In the genomic region with DNA sequence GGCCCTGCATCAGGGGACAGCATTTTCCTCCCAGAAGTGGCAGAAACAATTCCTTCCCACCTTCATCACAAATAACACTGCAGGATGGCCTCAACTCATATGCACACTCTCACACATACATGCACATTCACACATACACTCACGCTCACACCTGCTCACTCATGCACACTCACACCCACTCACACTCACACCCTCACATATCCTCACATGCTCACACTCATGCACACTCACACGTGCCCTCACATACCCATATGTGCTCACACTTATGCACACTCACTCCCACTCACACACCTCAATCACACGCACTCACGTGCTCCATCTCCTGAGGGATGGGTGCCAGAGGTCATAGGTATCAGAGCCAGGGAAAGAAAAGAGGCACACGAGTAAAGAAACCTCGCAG, we compare ENCODE assay signal across 29 cellular contexts.
DNase-seq lines count a peak whose midpoint lies in the region; ATAC-seq, FAIRE-seq and TF ChIP-seq lines count a peak whose summit lies in the region.
"Had no signal": no experiment of that assay in that cellular context is flagged by ENCODE, and none has a peak within 500 bp of the region (broad histone marks: within the 10 kb centered on the region; RNA-seq: fewer than 3 reads in every experiment).

No MANE protein-coding gene starts in this region.

- H3K9ac ChIP-seq in neural progenitor cell: no peak overlapping the region
- H3K9ac ChIP-seq: KMS-11 had no signal

- no peaks in the 10 kb centered on the region for H3F3A ChIP-seq in neural progenitor cell (ENCODE audit: low read depth)

- no peaks in the 10 kb centered on the region for H3K36me3 ChIP-seq in bronchial epithelial cell (ENCODE audit: control insufficient read depth, insufficient read depth, low read length)
- H3K36me3 ChIP-seq in neural progenitor cell: no peaks in the 10 kb centered on the region
- H3K36me3 ChIP-seq: BE2C, SJSA1 had no signal

- H3K36me3 Mint-ChIP-seq in activated naive CD8-positive, alpha-beta T cell treated with anti-CD3 and anti-CD28 coated beads, Interleukin-2, amount 10 ng/mL, durations not matched to agents 7 days and 5 days: no peaks in the 10 kb centered on the region
- H3K36me3 Mint-ChIP-seq in activated naive CD8-positive, alpha-beta T cell treated with anti-CD3 and anti-CD28 coated beads, Interleukin-2, amount 50 U/mL, for 24 hours (ENCODE audit: low read depth): no peaks in the 10 kb centered on the region
- no peaks in the 10 kb centered on the region for H3K36me3 Mint-ChIP-seq in neural progenitor cell
- H3K36me3 Mint-ChIP-seq: CD14-positive monocyte; CD8-positive, alpha-beta memory T cell had no signal

- no peak for ATAC-seq in activated naive CD8-positive, alpha-beta T cell treated with anti-CD3 and anti-CD28 coated beads, Interleukin-2, amount 10 ng/mL, durations not matched to agents 7 days and 5 days (ENCODE audit: low read depth)
- no peak for ATAC-seq in activated naive CD8-positive, alpha-beta T cell treated with anti-CD3 and anti-CD28 coated beads, Interleukin-2, amount 50 U/mL, for 24 hours

- H2AFZ ChIP-seq in neural progenitor cell (replicated peaks): no peak overlapping the region

- POLR2A ChIA-PET in activated naive CD8-positive, alpha-beta T cell treated with anti-CD3 and anti-CD28 coated beads, Interleukin-2, amount 10 ng/mL, durations not matched to agents 7 days and 5 days (lab: Charles Lee): no interaction called here

- peaks cover 18% of the 10 kb centered on the region for H3K4me1 ChIP-seq in neural progenitor cell
- H3K4me1 ChIP-seq: BE2C, SJSA1 had no signal

- peak; percentile 90 for FAIRE-seq in bronchial epithelial cell (lab: Jason Lieb, UNC)
- FAIRE-seq: GM19239 had no signal

- no peak for DNase-seq in activated naive CD8-positive, alpha-beta T cell treated with anti-CD3 and anti-CD28 coated beads, Interleukin-2, amount 10 ng/mL, durations not matched to agents 7 days and 5 days
- DNase-seq in activated naive CD8-positive, alpha-beta T cell treated with anti-CD3 and anti-CD28 coated beads, Interleukin-2, amount 50 U/mL, for 24 hours: no peak
- no peak for DNase-seq in bronchial epithelial cell (ENCODE audit: low read depth)
- no peak for DNase-seq in neural progenitor cell (ENCODE audit: low spot score)
- DNase-seq in NOMO-1 treated with dmso at 0.1 percent for 144 hours (lab: John Stamatoyannopoulos, UW; ENCODE audit: unreplicated experiment): no peak
- DNase-seq in cerebellar cortex (ENCODE audit: low spot score): no peak
- no peak for DNase-seq in stimulated activated CD4-positive, alpha-beta T cell treated with anti-CD3 and anti-CD28 coated beads, Interleukin-4, amount 100 ng/mL, for 24 hours
- DNase-seq: ACHN; BE2C; CD8-positive, alpha-beta memory T cell; DMS 273 treated with DMSO at 0.1 percent for 48 hours; DMS79; EL; GDM1; H7; IMR-90; MM.1S; NCI-H2029; NCI-H446; NCI-H526; NCI-H82; NK-92 treated with Interleukin-12 subunit alpha and Interleukin-12 subunit beta, amount 100 ng/mL, for 24 hours; Right ventricle myocardium superior; RPMI8226 had no signal

- H3K4me1 Mint-ChIP-seq in activated naive CD8-positive, alpha-beta T cell treated with anti-CD3 and anti-CD28 coated beads, Interleukin-2, amount 10 ng/mL, durations not matched to agents 7 days and 5 days: peaks cover 6% of the 10 kb centered on the region
- H3K4me1 Mint-ChIP-seq in activated naive CD8-positive, alpha-beta T cell treated with anti-CD3 and anti-CD28 coated beads, Interleukin-2, amount 50 U/mL, for 24 hours: no peaks in the 10 kb centered on the region
- H3K4me1 Mint-ChIP-seq in neural progenitor cell: peaks cover 34% of the 10 kb centered on the region
- H3K4me1 Mint-ChIP-seq: CD14-positive monocyte; CD8-positive, alpha-beta memory T cell had no signal

- H3K4me3 Mint-ChIP-seq in activated naive CD8-positive, alpha-beta T cell treated with anti-CD3 and anti-CD28 coated beads, Interleukin-2, amount 10 ng/mL, durations not matched to agents 7 days and 5 days: no peak overlapping the region
- no peak overlapping the region for H3K4me3 Mint-ChIP-seq in activated naive CD8-positive, alpha-beta T cell treated with anti-CD3 and anti-CD28 coated beads, Interleukin-2, amount 50 U/mL, for 24 hours
- H3K4me3 Mint-ChIP-seq in neural progenitor cell: no peak overlapping the region
- H3K4me3 Mint-ChIP-seq: CD14-positive monocyte; CD8-positive, alpha-beta memory T cell had no signal

- no peaks in the 10 kb centered on the region for H3K9me3 ChIP-seq in neural progenitor cell (ENCODE audit: low read depth)
- H3K9me3 ChIP-seq: BE2C, SJSA1 had no signal

- no peak overlapping the region for H3K27ac ChIP-seq in neural progenitor cell
- H3K27ac ChIP-seq: 22Rv1, KMS-11, SJSA1 had no signal

- no peak overlapping the region for H3K4me3 ChIP-seq in bronchial epithelial cell (ENCODE audit: low read depth, low read length)
- H3K4me3 ChIP-seq in neural progenitor cell: no peak overlapping the region
- H3K4me3 ChIP-seq: SJSA1 had no signal

- H3K27me3 ChIP-seq in bronchial epithelial cell (ENCODE audit: control insufficient read depth, insufficient read depth, low read length): peaks cover 2% of the 10 kb centered on the region
- H3K27me3 ChIP-seq in neural progenitor cell: no peaks in the 10 kb centered on the region
- H3K27me3 ChIP-seq: BE2C, SJSA1 had no signal

- H4K20me1 ChIP-seq in neural progenitor cell (ENCODE audit: low read depth): no peaks in the 10 kb centered on the region

- peaks cover 12% of the 10 kb centered on the region for H3K27me3 Mint-ChIP-seq in activated naive CD8-positive, alpha-beta T cell treated with anti-CD3 and anti-CD28 coated beads, Interleukin-2, amount 10 ng/mL, durations not matched to agents 7 days and 5 days
- H3K27me3 Mint-ChIP-seq in activated naive CD8-positive, alpha-beta T cell treated with anti-CD3 and anti-CD28 coated beads, Interleukin-2, amount 50 U/mL, for 24 hours: peaks cover 9% of the 10 kb centered on the region
- peaks cover 8% of the 10 kb centered on the region for H3K27me3 Mint-ChIP-seq in neural progenitor cell (ENCODE audit: insufficient read depth, low read depth)

- no peaks in the 10 kb centered on the region for H3K79me2 ChIP-seq in neural progenitor cell (ENCODE audit: low read depth)

- TF ChIP-seq CTCF in bronchial epithelial cell (IDR thresholded peaks at IDR 0.05; ENCODE audit: insufficient read depth, low read length, severe bottlenecking) (no peak), neural progenitor cell (IDR thresholded peaks at IDR 0.05) (no peak)

- no peaks in the 10 kb centered on the region for H3K9me3 Mint-ChIP-seq in activated naive CD8-positive, alpha-beta T cell treated with anti-CD3 and anti-CD28 coated beads, Interleukin-2, amount 10 ng/mL, durations not matched to agents 7 days and 5 days
- no peaks in the 10 kb centered on the region for H3K9me3 Mint-ChIP-seq in activated naive CD8-positive, alpha-beta T cell treated with anti-CD3 and anti-CD28 coated beads, Interleukin-2, amount 50 U/mL, for 24 hours
- H3K9me3 Mint-ChIP-seq in neural progenitor cell: no peaks in the 10 kb centered on the region
- H3K9me3 Mint-ChIP-seq: CD14-positive monocyte; CD8-positive, alpha-beta memory T cell had no signal

- peak overlapping the region; percentile 0 for H3K27ac Mint-ChIP-seq in activated naive CD8-positive, alpha-beta T cell treated with anti-CD3 and anti-CD28 coated beads, Interleukin-2, amount 10 ng/mL, durations not matched to agents 7 days and 5 days
- no peak overlapping the region for H3K27ac Mint-ChIP-seq in activated naive CD8-positive, alpha-beta T cell treated with anti-CD3 and anti-CD28 coated beads, Interleukin-2, amount 50 U/mL, for 24 hours
- peak overlapping the region; percentile 0 for H3K27ac Mint-ChIP-seq in neural progenitor cell
- H3K27ac Mint-ChIP-seq: CD14-positive monocyte; CD8-positive, alpha-beta memory T cell had no signal

- no peak overlapping the region for H3K4me2 ChIP-seq in neural progenitor cell
- H3K4me2 ChIP-seq: KMS-11 had no signal
